32 cellular contexts compared by ENCODE assay signal in the genomic region with DNA sequence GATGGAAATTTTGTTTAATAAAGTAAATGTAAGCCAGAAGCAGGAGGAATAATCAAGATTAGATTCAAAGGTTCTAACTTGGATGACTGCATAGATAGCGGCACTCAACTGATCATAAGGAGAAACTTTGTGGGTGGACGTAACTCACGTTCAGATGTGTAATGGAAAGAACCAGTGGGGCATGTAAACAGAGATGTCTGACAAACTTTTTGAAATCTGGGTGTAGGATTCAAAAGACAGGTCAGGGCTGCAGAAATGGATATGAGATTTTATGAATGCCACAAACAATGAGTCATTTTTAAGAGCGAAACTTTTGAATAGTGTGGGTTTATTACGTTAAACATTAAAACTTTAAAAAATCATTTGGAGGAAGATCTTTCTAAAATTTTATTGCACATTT.
"Had no signal": no experiment of that assay in that cellular context is flagged by ENCODE, and none has a peak within 500 bp of the region (broad histone marks: within the 10 kb centered on the region; RNA-seq: fewer than 3 reads in every experiment).

No MANE protein-coding gene starts in this region.

- H3K4me1 ChIP-seq: ascending aorta, SJSA1 had no signal

- H3K27me3 Mint-ChIP-seq: activated CD4-positive, alpha-beta T cell treated with anti-CD3 and anti-CD28 coated beads, Interleukin-2, amount 10 ng/mL, durations not matched to agents 24 days and 14 days; activated naive CD8-positive, alpha-beta T cell treated with anti-CD3 and anti-CD28 coated beads, Interleukin-2, amount 10 ng/mL, durations not matched to agents 7 days and 5 days; activated T-cell treated with anti-CD3 and anti-CD28 coated beads, Interleukin-2, amount 50 U/mL, for 24 hours; central memory CD8-positive, alpha-beta T cell had no signal

- H3K4me1 Mint-ChIP-seq: activated CD4-positive, alpha-beta T cell treated with anti-CD3 and anti-CD28 coated beads, Interleukin-2, amount 10 ng/mL, durations not matched to agents 24 days and 14 days; activated naive CD4-positive, alpha-beta T cell treated with anti-CD3 and anti-CD28 coated beads, Interleukin-2, amount 50 U/mL, for 24 hours; activated naive CD8-positive, alpha-beta T cell treated with anti-CD3 and anti-CD28 coated beads, Interleukin-2, amount 10 ng/mL, durations not matched to agents 7 days and 5 days; central memory CD8-positive, alpha-beta T cell had no signal

- H3K9me3 Mint-ChIP-seq: activated CD4-positive, alpha-beta T cell treated with anti-CD3 and anti-CD28 coated beads, Interleukin-2, amount 10 ng/mL, durations not matched to agents 24 days and 14 days; activated T-helper 2 cell treated with anti-CD3 and anti-CD28 coated beads, Interferon-gamma antibody, Interleukin-2, Interleukin-4, amounts not matched to agents 10 μg/mL and 5 μg/mL and 100 μg/mL, durations not matched to agents 14 hours and 24 hours and 36 hours; T-helper 1 cell treated with Interleukin-12 subunit alpha and Interleukin-12 subunit beta and Interleukin-4 antibody, amounts not matched to agents 30 μg/mL and 1 μg/mL, for 36 hours; T-helper 2 cell treated with Interferon-gamma antibody and Interleukin-4, amounts not matched to agents 5 μg/mL and 100 μg/mL, for 36 hours had no signal

- H3K27ac Mint-ChIP-seq: activated CD4-positive, alpha-beta T cell treated with anti-CD3 and anti-CD28 coated beads, Interleukin-2, amount 10 ng/mL, durations not matched to agents 24 days and 14 days; activated CD8-positive, alpha-beta T cell treated with anti-CD3 and anti-CD28 coated beads, Interleukin-2, amount 10 ng/mL, durations not matched to agents 7 days and 5 days; activated naive CD4-positive, alpha-beta T cell treated with anti-CD3 and anti-CD28 coated beads, Interleukin-2, amount 50 U/mL, for 24 hours; activated naive CD8-positive, alpha-beta T cell treated with anti-CD3 and anti-CD28 coated beads, Interleukin-2, amount 10 ng/mL, durations not matched to agents 7 days and 5 days; activated T-cell treated with anti-CD3 and anti-CD28 coated beads, Interleukin-2, amount 50 U/mL, for 24 hours; activated T-helper 2 cell treated with anti-CD3 and anti-CD28 coated beads, Interferon-gamma antibody, Interleukin-2, Interleukin-4, amounts not matched to agents 10 μg/mL and 5 μg/mL and 100 μg/mL, durations not matched to agents 14 hours and 24 hours and 36 hours; T-helper 1 cell treated with Interleukin-12 subunit alpha and Interleukin-12 subunit beta and Interleukin-4 antibody, amounts not matched to agents 30 μg/mL and 1 μg/mL, for 36 hours; T-helper 2 cell treated with Interferon-gamma antibody and Interleukin-4, amounts not matched to agents 5 μg/mL and 100 μg/mL, for 36 hours had no signal

- H3K27ac ChIP-seq: ascending aorta, cardiac muscle cell, SJSA1 had no signal

- H3K36me3 Mint-ChIP-seq: activated naive CD4-positive, alpha-beta T cell treated with anti-CD3 and anti-CD28 coated beads, Interleukin-2, amount 50 U/mL, for 24 hours; activated naive CD8-positive, alpha-beta T cell treated with anti-CD3 and anti-CD28 coated beads, Interleukin-2, amount 10 ng/mL, durations not matched to agents 7 days and 5 days had no signal

- H3K4me2 ChIP-seq: SK-N-SH had no signal

- H3K9me3 ChIP-seq: ascending aorta, SJSA1, SK-N-SH had no signal

- DNase-seq: activated CD4-positive, alpha-beta T cell treated with anti-CD3 and anti-CD28 coated beads, Interleukin-2, amount 10 ng/mL, durations not matched to agents 24 days and 14 days; activated CD4-positive, alpha-beta T cell treated with anti-CD3 and anti-CD28 coated beads, Interleukin-2, amount 50 U/mL, for 4 hours; activated CD8-positive, alpha-beta T cell treated with anti-CD3 and anti-CD28 coated beads, Interleukin-2, amount 10 ng/mL, durations not matched to agents 7 days and 5 days; activated gamma-delta T cell; activated naive CD4-positive, alpha-beta T cell treated with Interleukin-2 at 50 U/mL for 16 hours; activated naive CD8-positive, alpha-beta T cell treated with anti-CD3 and anti-CD28 coated beads, Interleukin-2, amount 10 ng/mL, durations not matched to agents 7 days and 5 days; activated T-cell treated with anti-CD3 and anti-CD28 coated beads, Interleukin-2, amount 50 U/mL, for 24 hours; amygdala; Karpas-422; NCI-H1092 treated with DMSO at 0.1 percent for 48 hours; NCI-H1417; NCI-H146; NCI-H187; NCI-H2029 treated with DMSO at 0.1 percent for 48 hours; NCI-H2107; NCI-H2171; NCI-H510A; NCI-H526; NCI-H748 treated with DMSO at 0.1 percent for 48 hours; OCI-M1; SHP77 treated with DMSO at 0.1 percent for 48 hours; SK-N-SH had no signal

- H3K9ac ChIP-seq: SK-N-SH had no signal

- H3K36me3 ChIP-seq: ascending aorta, cardiac muscle cell, SJSA1 had no signal

- H3K27me3 ChIP-seq: ascending aorta, cardiac muscle cell, SJSA1 had no signal

- H3K4me3 Mint-ChIP-seq: activated CD4-positive, alpha-beta T cell treated with anti-CD3 and anti-CD28 coated beads, Interleukin-2, amount 10 ng/mL, durations not matched to agents 24 days and 14 days; activated CD8-positive, alpha-beta T cell treated with anti-CD3 and anti-CD28 coated beads, Interleukin-2, amount 10 ng/mL, durations not matched to agents 7 days and 5 days; activated naive CD4-positive, alpha-beta T cell treated with anti-CD3 and anti-CD28 coated beads, Interleukin-2, amount 50 U/mL, for 24 hours; activated naive CD8-positive, alpha-beta T cell treated with anti-CD3 and anti-CD28 coated beads, Interleukin-2, amount 10 ng/mL, durations not matched to agents 7 days and 5 days; activated T-cell treated with anti-CD3 and anti-CD28 coated beads, Interleukin-2, amount 50 U/mL, for 24 hours; central memory CD8-positive, alpha-beta T cell; T-helper 1 cell treated with Interleukin-12 subunit alpha and Interleukin-12 subunit beta and Interleukin-4 antibody, amounts not matched to agents 30 μg/mL and 1 μg/mL, for 36 hours; T-helper 2 cell treated with Interferon-gamma antibody and Interleukin-4, amounts not matched to agents 5 μg/mL and 100 μg/mL, for 36 hours had no signal

- H3K4me3 ChIP-seq: ascending aorta, cardiac muscle cell, SJSA1 had no signal

- ATAC-seq: activated CD8-positive, alpha-beta T cell treated with anti-CD3 and anti-CD28 coated beads, Interleukin-2, amount 10 ng/mL, durations not matched to agents 7 days and 5 days; Panc1 had no signal

- FAIRE-seq: TTC549 had no signal
